Comparison of ENCODE assay signal across 8 cellular contexts in the genomic region with DNA sequence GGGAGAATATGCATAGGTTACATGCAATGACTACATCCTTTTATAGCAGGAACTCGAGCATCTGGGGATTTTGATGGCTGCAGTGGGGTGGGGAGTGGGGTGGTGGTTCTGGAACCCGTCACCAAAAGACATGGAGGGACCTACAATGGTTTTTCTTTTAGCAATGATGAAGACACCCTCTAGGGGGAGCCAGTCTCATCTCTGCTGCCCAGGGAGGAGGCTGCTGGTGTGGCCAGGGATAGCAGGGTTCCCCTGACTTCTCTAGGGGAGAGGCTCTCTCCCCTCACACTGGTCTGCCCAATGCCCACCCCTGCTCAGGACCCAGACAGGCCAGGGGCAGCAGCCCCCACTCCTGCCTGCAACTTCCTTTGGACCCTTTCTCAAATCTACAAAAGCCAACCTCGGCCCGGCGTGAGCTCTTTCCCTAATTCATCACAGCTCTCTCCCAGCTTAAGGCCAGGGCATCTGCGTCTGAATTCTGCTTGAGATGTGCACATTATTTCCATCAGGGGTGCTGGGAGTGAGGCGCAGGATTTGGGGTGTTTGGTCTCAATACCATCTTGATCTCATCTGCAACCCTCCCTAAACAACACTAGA.
A peak's percentile ranks its signal among the peaks of the same experiment; 100 is the strongest.
DNase-seq lines count a peak whose midpoint lies in the region; ATAC-seq and TF ChIP-seq lines count a peak whose summit lies in the region.

No MANE protein-coding gene starts in this region.

- peak in 1 of 2 donors; percentile 58 for TF ChIP-seq CTCF in right atrium auricular region (IDR thresholded peaks at IDR 0.05)
- TF ChIP-seq CTCF in HFF-Myc (IDR thresholded peaks at IDR 0.05; ENCODE audit: low read depth, low read length, missing control alignments), result peak; percentile 81
- TF ChIP-seq CTCF in WERI-Rb-1 (IDR thresholded peaks at IDR 0.05; ENCODE audit: low read depth, low read length), result peak; percentile 95

- no peak for DNase-seq in Right ventricle myocardium superior
- DNase-seq in right atrium auricular region (ENCODE audit: low spot score), result no peak
- DNase-seq in HFF-Myc (ENCODE audit: extremely low read depth, low read depth), result no peak
- DNase-seq in MV-4-11 (lab: John Stamatoyannopoulos, UW), result peak; percentile 44
- peak; percentile 72 for DNase-seq in WERI-Rb-1
- peak; percentile 75 for DNase-seq in hepatic stellate cell (ENCODE audit: low spot score)
- DNase-seq in stromal cell of bone marrow (ENCODE audit: low read depth), result peak; percentile 22
- no peak for DNase-seq in T-helper 9 cell

- ATAC-seq in Right ventricle myocardium superior (ENCODE audit: poor library complexity), result peak; percentile 44

- H3K4me1 ChIP-seq in right atrium auricular region, result no peaks in the 10 kb centered on the region

- H3K27ac ChIP-seq in right atrium auricular region (no peak overlapping the region), WERI-Rb-1 (no peak overlapping the region)

- H3K4me3 ChIP-seq in right atrium auricular region, result no peak overlapping the region
- no peak overlapping the region for H3K4me3 ChIP-seq in HFF-Myc (replicated peaks; ENCODE audit: low read depth, low read length)
- no peak overlapping the region for H3K4me3 ChIP-seq in WERI-Rb-1 (ENCODE audit: low read depth, low read length)

- H3K27me3 ChIP-seq in right atrium auricular region (no peaks in the 10 kb centered on the region), WERI-Rb-1 (ENCODE audit: insufficient read depth, low read depth, severe bottlenecking) (no peaks in the 10 kb centered on the region)

- H3K9me3 ChIP-seq in right atrium auricular region (no peaks in the 10 kb centered on the region), WERI-Rb-1 (ENCODE audit: severe bottlenecking) (no peaks in the 10 kb centered on the region)

- intact Hi-C loops in Right ventricle myocardium superior (cut with DNase I), result no loop called here

- no peaks in the 10 kb centered on the region for H3K36me3 ChIP-seq in right atrium auricular region
- peaks cover 63% of the 10 kb centered on the region for H3K36me3 ChIP-seq in WERI-Rb-1

Comparison
In these comparisons a context has a peak if more than half of its experiments do, and no peak if none do; other contexts are left out.
1. DNase-seq: peak in MV-4-11 (single experiment), WERI-Rb-1 (single experiment), hepatic stellate cell (single experiment) and stromal cell of bone marrow (single experiment); none in Right ventricle myocardium superior (single experiment), right atrium auricular region (single experiment), HFF-Myc (single experiment) and T-helper 9 cell (single experiment).